7 cellular contexts compared by ENCODE assay signal in genomic region chr20:11356061-11356460, GRCh38.
"Had no signal": no experiment of that assay in that cellular context is flagged by ENCODE, and none has a peak within 500 bp of the region (broad histone marks: within the 10 kb centered on the region; RNA-seq: fewer than 3 reads in every experiment).

No MANE protein-coding gene starts in this region.

- FAIRE-seq: HTR-8/SVneo, K562 had no signal

- H3K4me3 ChIP-seq: K562 had no signal

- ATAC-seq: K562 had no signal

- DNase-seq: IMR-90, KBM-7, KG1 had no signal

- H3K9ac ChIP-seq: KMS-11 had no signal

- H3K27ac ChIP-seq: HL-60, KMS-11 had no signal

- H3K4me2 ChIP-seq: KMS-11 had no signal
